18 cellular contexts compared by ENCODE assay signal in the genomic region with DNA sequence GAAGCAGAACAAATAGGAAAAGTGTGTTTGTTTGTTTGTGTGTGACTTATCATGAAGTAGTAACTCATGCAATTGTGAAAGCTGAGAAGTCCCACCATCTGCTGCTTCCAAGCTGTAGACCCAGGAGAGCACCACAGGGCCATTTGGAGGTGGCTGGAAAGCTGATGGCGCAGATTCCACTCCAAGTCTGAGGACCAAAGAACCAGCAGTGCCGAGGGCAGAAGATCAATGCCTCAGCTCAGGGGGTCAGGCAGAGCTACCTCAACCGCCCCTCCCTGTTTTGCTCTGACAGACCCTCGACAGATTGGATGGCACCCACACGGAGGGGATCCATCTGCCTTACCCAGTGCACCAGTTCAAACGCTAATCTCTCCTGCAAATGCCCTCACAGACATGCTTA.
A peak's percentile ranks its signal among the peaks of the same experiment; 100 is the strongest.
DNase-seq lines count a peak whose midpoint lies in the region; TF ChIP-seq lines count a peak whose summit lies in the region.
"Had no signal": no experiment of that assay in that cellular context is flagged by ENCODE, and none has a peak within 500 bp of the region (broad histone marks: within the 10 kb centered on the region; RNA-seq: fewer than 3 reads in every experiment).

No MANE protein-coding gene starts in this region.

- H3K4me1 ChIP-seq in colonic mucosa (no peaks in the 10 kb centered on the region), sigmoid colon (no peaks in the 10 kb centered on the region)

- DNase-seq in D341Med (ENCODE audit: low spot score) (peak; percentile 5), NCI-H1694 (lab: John Stamatoyannopoulos, UW) (peak; percentile 54), colonic mucosa (peak; percentile 4), sigmoid colon (peak; percentile 15), GM03348 (ENCODE audit: low spot score) (no peak), DMS153 (lab: John Stamatoyannopoulos, UW) (no peak)
- no peak for DNase-seq in stimulated activated naive CD4-positive, alpha-beta T cell (lab: John Stamatoyannopoulos, UW)
- DNase-seq: C1 segment of cervical spinal cord; CD4-positive, alpha-beta memory T cell; COR-L47; NCI-H1048; NCI-H1436; NCI-H1930; NCI-H2107; NCI-H446 treated with DMSO at 0.1 percent for 48 hours; NCI-H69; Right ventricle myocardium superior; RPMI8226 had no signal

- TF ChIP-seq EP300 in sigmoid colon (IDR thresholded peaks at IDR 0.05): no peak

- H3K9me3 ChIP-seq in colonic mucosa (no peaks in the 10 kb centered on the region), sigmoid colon (no peaks in the 10 kb centered on the region)

- H3K9ac ChIP-seq in colonic mucosa (ENCODE audit: low read depth in 2 of 2, low read length in 2 of 2): no peak overlapping the region

- WGBS in sigmoid colon, 2 donors: 78 to 87% methylated on average over 6 of the region's 6 CpGs

- TF ChIP-seq CTCF in colonic mucosa (IDR thresholded peaks at IDR 0.05) (no peak), sigmoid colon (IDR thresholded peaks at IDR 0.05) (no peak)

- intact Hi-C loops in colonic mucosa (cut with DNase I): no loop called here
- intact Hi-C loops in sigmoid colon (cut with DNase I): no loop called here

- H3K36me3 ChIP-seq in colonic mucosa (no peaks in the 10 kb centered on the region), sigmoid colon (no peaks in the 10 kb centered on the region)

- H3K4me3 ChIP-seq in colonic mucosa: no peak overlapping the region
- H3K4me3 ChIP-seq in sigmoid colon: no peak overlapping the region

- no peak overlapping the region for H3K27ac ChIP-seq in colonic mucosa
- no peak overlapping the region for H3K27ac ChIP-seq in sigmoid colon

- no peak for TF ChIP-seq POLR2A in sigmoid colon (IDR thresholded peaks at IDR 0.05)

- no peaks in the 10 kb centered on the region for H3K27me3 ChIP-seq in colonic mucosa
- H3K27me3 ChIP-seq in sigmoid colon: peaks cover 0 to 12% (median 0%) of the 10 kb centered on the region in 3 donors

Comparison
In these comparisons a context has a peak if more than half of its experiments do, and no peak if none do; other contexts are left out.
1. DNase-seq: peak in D341Med (single experiment), NCI-H1694 (single experiment), colonic mucosa (single experiment) and sigmoid colon (single experiment); none in GM03348 (single experiment), stimulated activated naive CD4-positive, alpha-beta T cell (0 of 6) and DMS153 (single experiment).